Comparison of ENCODE assay signal across 4 cellular contexts in genomic region chr5:147148715-147149114, GRCh38.
"Had no signal": no experiment of that assay in that cellular context is flagged by ENCODE, and none has a peak within 500 bp of the region (broad histone marks: within the 10 kb centered on the region; RNA-seq: fewer than 3 reads in every experiment).

No MANE protein-coding gene starts in this region.

- ATAC-seq: GM23338, HepG2 had no signal

- H3K4me3 ChIP-seq: GM23338 had no signal

- DNase-seq: H9, HCEC 1CT had no signal
